ENCODE assay signal across 1 cellular context in genomic region chr1:153550827-153551512, GRCh38.
TF ChIP-seq lines count a peak whose summit lies in the region.

No MANE protein-coding gene starts in this region.

TF ChIP-seq in HCT116, 20 proteins besides CTCF, POLR2A, EP300 and RAD21 (continued from another document):
- no peak for TF ChIP-seq ZBTB33 (IDR thresholded peaks at IDR 0.05; ENCODE audit: extremely low read depth, insufficient replicate concordance, low read length)
- no peak for TF ChIP-seq YY1 (IDR thresholded peaks at IDR 0.05; ENCODE audit: extremely low read depth, insufficient replicate concordance, low read depth, low read length)
